Comparison of ENCODE assay signal across 1 cellular context in genomic region chr12:110100315-110100970, GRCh38.
A peak's percentile ranks its signal among the peaks of the same experiment; 100 is the strongest.
TF ChIP-seq lines count a peak whose summit lies in the region.

No MANE protein-coding gene starts in this region.

TF ChIP-seq in K562, 482 proteins besides CTCF, POLR2A, EP300 and RAD21 (continued from another document and continues in another):
- TF ChIP-seq HMGXB4 (CRISPR knock-in tag; IDR thresholded peaks at IDR 0.05) (no peak), MTA3 (IDR thresholded peaks at IDR 0.05; ENCODE audit: borderline replicate concordance) (peak; percentile 39; the same call in 1 of the 2 replicates), EZH2 (IDR thresholded peaks at IDR 0.05; ENCODE audit: borderline replicate concordance, low read depth, low read length) (no peak), TCF15 (CRISPR knock-in tag; IDR thresholded peaks at IDR 0.05) (no peak), TOE1 (IDR thresholded peaks at IDR 0.05; ENCODE audit: borderline replicate concordance) (0 out of 2 replicates have a peak, but pooled peaks have one; percentile 27), TOE1 (CRISPR knock-in tag; IDR thresholded peaks at IDR 0.05; ENCODE audit: borderline replicate concordance, low read depth) (no peak), MAFG (tag; conservative IDR thresholded peaks at IDR 0.05) (no peak), ZBTB7A (IDR thresholded peaks at IDR 0.05; ENCODE audit: borderline replicate concordance, control insufficient read depth, low read depth, low read length) (no peak), EGR1 (conservative IDR thresholded peaks at IDR 0.05) (no peak), TRIM28 (IDR thresholded peaks at IDR 0.05) (no peak), PRDM10 (IDR thresholded peaks at IDR 0.05; ENCODE audit: partially characterized antibody) (peak; percentile 17), BRF2 (IDR thresholded peaks at IDR 0.05; ENCODE audit: borderline replicate concordance, insufficient read depth, insufficient read length) (no peak), POU5F1 (IDR thresholded peaks at IDR 0.05; ENCODE audit: borderline replicate concordance, low read depth, low read length, partially characterized antibody) (no peak), MAFK (IDR thresholded peaks at IDR 0.05; ENCODE audit: low read length) (no peak), ZKSCAN1 (IDR thresholded peaks at IDR 0.05; ENCODE audit: low read depth, low read length) (no peak), ZNF551 (CRISPR knock-in tag; IDR thresholded peaks at IDR 0.05) (no peak), SNIP1 (IDR thresholded peaks at IDR 0.05; ENCODE audit: low read depth) (no peak), HDAC6 (IDR thresholded peaks at IDR 0.05; ENCODE audit: low read depth, low read length) (no peak), RB1 (IDR thresholded peaks at IDR 0.05; ENCODE audit: low read depth) (0 out of 2 replicates have a peak, but pooled peaks have one; percentile 60), SMAD2 (IDR thresholded peaks at IDR 0.05; ENCODE audit: low read depth, low read length) (no peak), FOXA3 (CRISPR knock-in tag; conservative IDR thresholded peaks at IDR 0.05 in 1 of 2, IDR thresholded peaks at IDR 0.05 in 1 of 2) (no peak), ATF7 (IDR thresholded peaks at IDR 0.05) (0 out of 2 replicates have a peak, but pooled peaks have one; percentile 16), STAT5B (CRISPR knock-in tag; IDR thresholded peaks at IDR 0.05) (no peak), ZNF239 (CRISPR knock-in tag; IDR thresholded peaks at IDR 0.05) (no peak), ERF (CRISPR knock-in tag; IDR thresholded peaks at IDR 0.05) (no peak), DLX4 (CRISPR knock-in tag; IDR thresholded peaks at IDR 0.05) (no peak), SFPQ (IDR thresholded peaks at IDR 0.05; ENCODE audit: low read depth, low read length) (no peak)
- TF ChIP-seq, protein P1, sequence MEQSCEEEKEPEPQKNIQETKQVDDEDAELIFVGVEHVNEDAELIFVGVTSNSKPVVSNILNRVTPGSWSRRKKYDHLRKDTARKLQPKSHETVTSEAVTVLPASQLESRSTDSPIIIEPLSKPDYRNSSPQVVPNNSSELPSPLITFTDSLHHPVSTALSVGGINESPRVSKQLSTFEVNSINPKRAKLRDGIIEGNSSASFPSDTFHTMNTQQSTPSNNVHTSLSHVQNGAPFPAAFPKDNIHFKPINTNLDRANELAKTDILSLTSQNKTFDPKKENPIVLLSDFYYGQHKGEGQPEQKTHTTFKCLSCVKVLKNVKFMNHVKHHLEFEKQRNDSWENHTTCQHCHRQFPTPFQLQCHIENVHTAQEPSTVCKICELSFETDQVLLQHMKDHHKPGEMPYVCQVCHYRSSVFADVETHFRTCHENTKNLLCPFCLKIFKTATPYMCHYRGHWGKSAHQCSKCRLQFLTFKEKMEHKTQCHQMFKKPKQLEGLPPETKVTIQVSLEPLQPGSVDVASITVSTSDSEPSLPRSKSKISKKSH (CRISPR knock-in tag; IDR thresholded peaks at IDR 0.05) = no peak
- TF ChIP-seq, protein P2, sequence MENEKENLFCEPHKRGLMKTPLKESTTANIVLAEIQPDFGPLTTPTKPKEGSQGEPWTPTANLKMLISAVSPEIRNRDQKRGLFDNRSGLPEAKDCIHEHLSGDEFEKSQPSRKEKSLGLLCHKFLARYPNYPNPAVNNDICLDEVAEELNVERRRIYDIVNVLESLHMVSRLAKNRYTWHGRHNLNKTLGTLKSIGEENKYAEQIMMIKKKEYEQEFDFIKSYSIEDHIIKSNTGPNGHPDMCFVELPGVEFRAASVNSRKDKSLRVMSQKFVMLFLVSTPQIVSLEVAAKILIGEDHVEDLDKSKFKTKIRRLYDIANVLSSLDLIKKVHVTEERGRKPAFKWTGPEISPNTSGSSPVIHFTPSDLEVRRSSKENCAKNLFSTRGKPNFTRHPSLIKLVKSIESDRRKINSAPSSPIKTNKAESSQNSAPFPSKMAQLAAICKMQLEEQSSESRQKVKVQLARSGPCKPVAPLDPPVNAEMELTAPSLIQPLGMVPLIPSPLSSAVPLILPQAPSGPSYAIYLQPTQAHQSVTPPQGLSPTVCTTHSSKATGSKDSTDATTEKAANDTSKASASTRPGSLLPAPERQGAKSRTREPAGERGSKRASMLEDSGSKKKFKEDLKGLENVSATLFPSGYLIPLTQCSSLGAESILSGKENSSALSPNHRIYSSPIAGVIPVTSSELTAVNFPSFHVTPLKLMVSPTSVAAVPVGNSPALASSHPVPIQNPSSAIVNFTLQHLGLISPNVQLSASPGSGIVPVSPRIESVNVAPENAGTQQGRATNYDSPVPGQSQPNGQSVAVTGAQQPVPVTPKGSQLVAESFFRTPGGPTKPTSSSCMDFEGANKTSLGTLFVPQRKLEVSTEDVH (IDR thresholded peaks at IDR 0.05; ENCODE audit: low read depth, partially characterized antibody) = peak; percentile 28
- TF ChIP-seq, protein P3, sequence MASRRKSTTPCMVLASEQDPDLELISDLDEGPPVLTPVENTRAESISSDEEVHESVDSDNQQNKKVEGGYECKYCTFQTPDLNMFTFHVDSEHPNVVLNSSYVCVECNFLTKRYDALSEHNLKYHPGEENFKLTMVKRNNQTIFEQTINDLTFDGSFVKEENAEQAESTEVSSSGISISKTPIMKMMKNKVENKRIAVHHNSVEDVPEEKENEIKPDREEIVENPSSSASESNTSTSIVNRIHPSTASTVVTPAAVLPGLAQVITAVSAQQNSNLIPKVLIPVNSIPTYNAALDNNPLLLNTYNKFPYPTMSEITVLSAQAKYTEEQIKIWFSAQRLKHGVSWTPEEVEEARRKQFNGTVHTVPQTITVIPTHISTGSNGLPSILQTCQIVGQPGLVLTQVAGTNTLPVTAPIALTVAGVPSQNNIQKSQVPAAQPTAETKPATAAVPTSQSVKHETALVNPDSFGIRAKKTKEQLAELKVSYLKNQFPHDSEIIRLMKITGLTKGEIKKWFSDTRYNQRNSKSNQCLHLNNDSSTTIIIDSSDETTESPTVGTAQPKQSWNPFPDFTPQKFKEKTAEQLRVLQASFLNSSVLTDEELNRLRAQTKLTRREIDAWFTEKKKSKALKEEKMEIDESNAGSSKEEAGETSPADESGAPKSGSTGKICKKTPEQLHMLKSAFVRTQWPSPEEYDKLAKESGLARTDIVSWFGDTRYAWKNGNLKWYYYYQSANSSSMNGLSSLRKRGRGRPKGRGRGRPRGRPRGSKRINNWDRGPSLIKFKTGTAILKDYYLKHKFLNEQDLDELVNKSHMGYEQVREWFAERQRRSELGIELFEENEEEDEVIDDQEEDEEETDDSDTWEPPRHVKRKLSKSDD (conservative IDR thresholded peaks at IDR 0.05; ENCODE audit: low read length) = no peak
- TF ChIP-seq, protein P4, sequence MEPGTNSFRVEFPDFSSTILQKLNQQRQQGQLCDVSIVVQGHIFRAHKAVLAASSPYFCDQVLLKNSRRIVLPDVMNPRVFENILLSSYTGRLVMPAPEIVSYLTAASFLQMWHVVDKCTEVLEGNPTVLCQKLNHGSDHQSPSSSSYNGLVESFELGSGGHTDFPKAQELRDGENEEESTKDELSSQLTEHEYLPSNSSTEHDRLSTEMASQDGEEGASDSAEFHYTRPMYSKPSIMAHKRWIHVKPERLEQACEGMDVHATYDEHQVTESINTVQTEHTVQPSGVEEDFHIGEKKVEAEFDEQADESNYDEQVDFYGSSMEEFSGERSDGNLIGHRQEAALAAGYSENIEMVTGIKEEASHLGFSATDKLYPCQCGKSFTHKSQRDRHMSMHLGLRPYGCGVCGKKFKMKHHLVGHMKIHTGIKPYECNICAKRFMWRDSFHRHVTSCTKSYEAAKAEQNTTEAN (CRISPR knock-in tag; IDR thresholded peaks at IDR 0.05) = no peak
- TF ChIP-seq, protein P5, sequence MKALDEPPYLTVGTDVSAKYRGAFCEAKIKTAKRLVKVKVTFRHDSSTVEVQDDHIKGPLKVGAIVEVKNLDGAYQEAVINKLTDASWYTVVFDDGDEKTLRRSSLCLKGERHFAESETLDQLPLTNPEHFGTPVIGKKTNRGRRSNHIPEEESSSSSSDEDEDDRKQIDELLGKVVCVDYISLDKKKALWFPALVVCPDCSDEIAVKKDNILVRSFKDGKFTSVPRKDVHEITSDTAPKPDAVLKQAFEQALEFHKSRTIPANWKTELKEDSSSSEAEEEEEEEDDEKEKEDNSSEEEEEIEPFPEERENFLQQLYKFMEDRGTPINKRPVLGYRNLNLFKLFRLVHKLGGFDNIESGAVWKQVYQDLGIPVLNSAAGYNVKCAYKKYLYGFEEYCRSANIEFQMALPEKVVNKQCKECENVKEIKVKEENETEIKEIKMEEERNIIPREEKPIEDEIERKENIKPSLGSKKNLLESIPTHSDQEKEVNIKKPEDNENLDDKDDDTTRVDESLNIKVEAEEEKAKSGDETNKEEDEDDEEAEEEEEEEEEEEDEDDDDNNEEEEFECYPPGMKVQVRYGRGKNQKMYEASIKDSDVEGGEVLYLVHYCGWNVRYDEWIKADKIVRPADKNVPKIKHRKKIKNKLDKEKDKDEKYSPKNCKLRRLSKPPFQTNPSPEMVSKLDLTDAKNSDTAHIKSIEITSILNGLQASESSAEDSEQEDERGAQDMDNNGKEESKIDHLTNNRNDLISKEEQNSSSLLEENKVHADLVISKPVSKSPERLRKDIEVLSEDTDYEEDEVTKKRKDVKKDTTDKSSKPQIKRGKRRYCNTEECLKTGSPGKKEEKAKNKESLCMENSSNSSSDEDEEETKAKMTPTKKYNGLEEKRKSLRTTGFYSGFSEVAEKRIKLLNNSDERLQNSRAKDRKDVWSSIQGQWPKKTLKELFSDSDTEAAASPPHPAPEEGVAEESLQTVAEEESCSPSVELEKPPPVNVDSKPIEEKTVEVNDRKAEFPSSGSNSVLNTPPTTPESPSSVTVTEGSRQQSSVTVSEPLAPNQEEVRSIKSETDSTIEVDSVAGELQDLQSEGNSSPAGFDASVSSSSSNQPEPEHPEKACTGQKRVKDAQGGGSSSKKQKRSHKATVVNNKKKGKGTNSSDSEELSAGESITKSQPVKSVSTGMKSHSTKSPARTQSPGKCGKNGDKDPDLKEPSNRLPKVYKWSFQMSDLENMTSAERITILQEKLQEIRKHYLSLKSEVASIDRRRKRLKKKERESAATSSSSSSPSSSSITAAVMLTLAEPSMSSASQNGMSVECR (CRISPR knock-in tag; IDR thresholded peaks at IDR 0.05) = no peak
